26 cellular contexts compared by ENCODE assay signal in the genomic region with DNA sequence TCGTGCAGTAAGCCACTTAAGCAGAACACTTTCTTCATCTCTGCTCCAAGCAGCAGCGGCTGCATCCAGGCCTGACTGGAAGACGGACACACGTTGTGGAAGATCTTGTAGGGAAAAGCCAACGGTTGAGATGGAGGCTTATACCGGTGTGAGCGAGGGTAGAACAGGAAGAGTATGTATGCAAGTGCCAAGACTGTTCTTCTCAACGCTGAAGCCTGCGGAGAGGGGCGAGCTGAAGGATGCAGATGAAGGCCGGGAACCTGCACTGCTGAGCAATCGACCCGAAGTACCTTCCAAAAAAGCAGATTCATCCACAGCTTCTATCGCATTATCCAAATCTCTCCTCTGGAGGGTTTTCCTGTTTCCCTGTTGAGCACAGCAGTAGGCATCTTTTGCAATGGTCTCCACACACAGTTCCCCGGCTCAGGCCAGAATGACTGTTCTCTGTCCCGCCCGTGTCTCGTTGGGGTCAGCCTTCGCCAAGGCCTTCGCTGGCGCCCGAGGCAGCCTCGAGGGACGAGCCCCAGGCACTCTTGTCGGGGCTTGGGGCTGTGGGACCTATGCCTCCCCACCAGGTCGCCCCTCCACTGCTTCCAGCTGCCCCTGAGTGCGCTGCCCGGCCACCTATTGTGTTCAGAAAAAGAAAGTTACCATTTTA. TPM values are rescaled to one million over a fixed set of nuclear protein-coding genes. Genes with fewer than 3 reads are reported as not detected.
A peak's percentile ranks its signal among the peaks of the same experiment; 100 is the strongest.
DNase-seq lines count a peak whose midpoint lies in the region; ATAC-seq and TF ChIP-seq lines count a peak whose summit lies in the region.
"Had no signal": no experiment of that assay in that cellular context is flagged by ENCODE, and none has a peak within 500 bp of the region (broad histone marks: within the 10 kb centered on the region; RNA-seq: fewer than 3 reads in every experiment).

No MANE protein-coding gene starts in this region.

- H3K4me3 ChIP-seq in HUES64 (ENCODE audit: low read length) (peak overlapping the region; percentile 23), iPS-18a (ENCODE audit: low read length) (peak overlapping the region; percentile 35), neuronal stem cell (ENCODE audit: low read length in 2 of 2) (no peak overlapping the region), sigmoid colon (no peak overlapping the region)
- H3K4me3 ChIP-seq: ascending aorta, coronary artery, MG63, PC-9, tibial artery had no signal

- no peaks in the 10 kb centered on the region for H3K36me3 ChIP-seq in ES-I3 (ENCODE audit: insufficient read depth, low read length)
- H3K36me3 ChIP-seq in HUES64 (ENCODE audit: insufficient read depth, low read length), result no peaks in the 10 kb centered on the region
- H3K36me3 ChIP-seq in iPS-18a (ENCODE audit: control insufficient read depth, low read depth, low read length), result no peaks in the 10 kb centered on the region
- H3K36me3 ChIP-seq in neuronal stem cell (replicated peaks in 1 of 2; ENCODE audit: control insufficient read depth in 2 of 2, insufficient read depth in 2 of 2, low read length in 2 of 2), result no peaks in the 10 kb centered on the region
- no peaks in the 10 kb centered on the region for H3K36me3 ChIP-seq in sigmoid colon
- H3K36me3 ChIP-seq: ascending aorta, MG63, tibial artery had no signal

- no peak overlapping the region for H3K27ac ChIP-seq in HUES64 (ENCODE audit: low read depth, low read length)
- H3K27ac ChIP-seq in iPS-18a (ENCODE audit: low read length), result no peak overlapping the region
- H3K27ac ChIP-seq in neuronal stem cell (replicated peaks; ENCODE audit: low read length), result no peak overlapping the region
- no peak overlapping the region for H3K27ac ChIP-seq in sigmoid colon
- H3K27ac ChIP-seq: coronary artery, PC-9, tibial artery had no signal

- no peak overlapping the region for H4K8ac ChIP-seq in neuronal stem cell (ENCODE audit: low read depth, low read length)

- 34% methylated on average over 28 of the region's 28 CpGs for WGBS in HUES64
- no CpG with 5 or more reads among the region's 28 CpGs for WGBS in neuronal stem cell (ENCODE audit: extremely low coverage in 2 of 2, insufficient read length in 2 of 2, insufficient replicate concordance in 1 of 2), 2 donors
- 81% methylated on average over 28 of the region's 28 CpGs for WGBS in sigmoid colon, 2 donors

- H3K79me1 ChIP-seq in neuronal stem cell (ENCODE audit: low read depth, low read length), result no peaks in the 10 kb centered on the region

- no peak for TF ChIP-seq CTCF in sigmoid colon (IDR thresholded peaks at IDR 0.05)

- H3K4ac ChIP-seq in neuronal stem cell (ENCODE audit: low read length), result no peak overlapping the region

- peak overlapping the region; percentile 6; the same call in 1 of the 2 replicates for H3K9ac ChIP-seq in ES-I3 (ENCODE audit: low read depth, low read length)
- H3K9ac ChIP-seq in HUES64 (ENCODE audit: low read depth, low read length), result no peak overlapping the region
- H3K9ac ChIP-seq in iPS-18a (ENCODE audit: low read length), result no peak overlapping the region
- H3K9ac ChIP-seq in neuronal stem cell (ENCODE audit: low read depth, low read length, poor library complexity), result no peak overlapping the region

- H3K4me2 ChIP-seq in neuronal stem cell (ENCODE audit: insufficient read depth, low read length, poor library complexity, severe bottlenecking), result no peak overlapping the region
- H3K4me2 ChIP-seq: PC-9 had no signal

- no peak overlapping the region for H2BK120ac ChIP-seq in neuronal stem cell (ENCODE audit: low read depth, low read length)

- H2BK12ac ChIP-seq in neuronal stem cell (ENCODE audit: low read length), result no peak overlapping the region

- no peak overlapping the region for H4K91ac ChIP-seq in neuronal stem cell (ENCODE audit: low read depth, low read length, poor library complexity)

- DNase-seq in neuronal stem cell (ENCODE audit: low spot score) (no peak), sigmoid colon (no peak), left colon (no peak), NCI-H446 treated with DMSO at 0.1 percent for 48 hours (lab: John Stamatoyannopoulos, UW) (no peak)
- DNase-seq: activated CD4-positive, alpha-beta T cell treated with anti-CD3 and anti-CD28 coated beads, Interleukin-2, amount 50 U/mL, for 48 hours; activated T-cell treated with anti-CD3 and anti-CD28 coated beads, Interleukin-2, amount 50 U/mL, for 72 hours; DMS53; effector memory CD8-positive, alpha-beta T cell; GDM1; glutamatergic neuron; KBM-7; mesendoderm; MG63; NCI-H1105 treated with DMSO at 0.1 percent for 48 hours; NCI-H2029; NCI-H526 treated with DMSO at 0.1 percent for 48 hours; PC-9; stimulated activated CD4-positive, alpha-beta T cell treated with anti-CD3 and anti-CD28 coated beads, Interleukin-4, amount 100 ng/mL, for 24 hours; tibial artery had no signal

- intact Hi-C loops in sigmoid colon (cut with DNase I) (no loop called here), left colon (cut with DNase I, micrococcal nuclease) (no loop called here)

- no peak overlapping the region for H2BK15ac ChIP-seq in neuronal stem cell (ENCODE audit: low read length)

- H3K4me1 ChIP-seq in ES-I3 (ENCODE audit: insufficient read depth, low read length), result peaks cover 21% of the 10 kb centered on the region
- peaks cover 28% of the 10 kb centered on the region for H3K4me1 ChIP-seq in HUES64 (ENCODE audit: insufficient read depth, low read length)
- peaks cover 40% of the 10 kb centered on the region for H3K4me1 ChIP-seq in iPS-18a (ENCODE audit: control insufficient read depth, low read depth, low read length)
- peaks cover 2 to 18% of the 10 kb centered on the region in 2 donors for H3K4me1 ChIP-seq in neuronal stem cell (ENCODE audit: control insufficient read depth in 2 of 2, insufficient read depth in 1 of 2, low read depth in 1 of 2, low read length in 2 of 2)
- no peaks in the 10 kb centered on the region for H3K4me1 ChIP-seq in sigmoid colon

- peaks cover 4% of the 10 kb centered on the region; the same call in 1 of the 2 replicates for H3K27me3 ChIP-seq in HUES64 (ENCODE audit: insufficient read depth, low read length)
- H3K27me3 ChIP-seq in iPS-18a (ENCODE audit: control insufficient read depth, insufficient read depth, low read length), result peaks cover 9% of the 10 kb centered on the region
- H3K27me3 ChIP-seq in neuronal stem cell (ENCODE audit: control insufficient read depth in 3 of 3, insufficient read depth in 3 of 3, low read depth in 1 of 3, low read length in 3 of 3), result peaks cover 0 to 19% (median 0%) of the 10 kb centered on the region in 3 experiments
- peaks cover 0 to 6% (median 0%) of the 10 kb centered on the region in 3 donors for H3K27me3 ChIP-seq in sigmoid colon
- H3K27me3 ChIP-seq: ascending aorta, MG63, tibial artery had no signal

- H2AFZ ChIP-seq in neuronal stem cell (ENCODE audit: low read length), result peak overlapping the region; percentile 69
- H2AFZ ChIP-seq: PC-9 had no signal

- TF ChIP-seq EP300 in sigmoid colon (IDR thresholded peaks at IDR 0.05), result no peak

- H3K9me3 ChIP-seq in ES-I3 (ENCODE audit: control insufficient read depth, insufficient read depth, low read length) (no peaks in the 10 kb centered on the region), HUES64 (ENCODE audit: insufficient read depth, low read depth, low read length) (no peaks in the 10 kb centered on the region), iPS-18a (ENCODE audit: control insufficient read depth, low read depth, low read length) (no peaks in the 10 kb centered on the region), neuronal stem cell (replicated peaks in 1 of 2; ENCODE audit: control insufficient read depth in 2 of 2, insufficient read depth in 1 of 2, low read depth in 1 of 2, low read length in 2 of 2) (no peaks in the 10 kb centered on the region), sigmoid colon (no peaks in the 10 kb centered on the region)
- H3K9me3 ChIP-seq: ascending aorta, MG63, tibial artery had no signal

- no peak overlapping the region for H3K14ac ChIP-seq in neuronal stem cell (ENCODE audit: low read length)

- no peak overlapping the region for H2BK5ac ChIP-seq in neuronal stem cell (ENCODE audit: low read length)

- H3K23ac ChIP-seq in neuronal stem cell (ENCODE audit: low read depth, low read length, poor library complexity), result no peak overlapping the region

- peak overlapping the region; percentile 38 for H3K18ac ChIP-seq in neuronal stem cell (ENCODE audit: low read length)

- TF ChIP-seq POLR2A in sigmoid colon (IDR thresholded peaks at IDR 0.05), result no peak

- no peak for ATAC-seq in left colon
- ATAC-seq: activated CD4-positive, CD25-positive, alpha-beta regulatory T cell treated with anti-CD3 and anti-CD28 coated beads, Interleukin-2, amount 50 U/mL, for 24 hours; activated T-cell treated with anti-CD3 and anti-CD28 coated beads, Interleukin-2, amount 50 U/mL, for 72 hours; effector memory CD8-positive, alpha-beta T cell; SK-N-SH treated with all-trans-retinoic acid at 6 μM for 48 hours had no signal

- no peak overlapping the region for H2AK5ac ChIP-seq in neuronal stem cell (ENCODE audit: low read depth, low read length)

RNA-seq across cellular contexts. Expression of gene DYNC1LI1, which starts 22.2 kb away (rescaled TPM):
- polyA plus RNA-seq in HUES64 (2013, experiment 1 of 2), result 52.2 TPM
- polyA plus RNA-seq in HUES64 (2013, experiment 2 of 2), result 53.6 TPM
- polyA plus RNA-seq in neuronal stem cell (2013, experiment 1 of 2), result 44.3 TPM
- 44.7 TPM for polyA plus RNA-seq in neuronal stem cell (2013, experiment 2 of 2)
- 10 to 100 TPM; 17.2 to 36.0 (median 29.5) TPM for total RNA-seq in sigmoid colon
- polyA plus RNA-seq in sigmoid colon, result 10 to 100 TPM; 15.9 to 18.5 (median 16.2) TPM
- total RNA-seq in left colon, result 10 to 100 TPM; 18.5 to 19.5 TPM

Comparison
In these comparisons a context has a peak if more than half of its experiments do, and no peak if none do; other contexts are left out.
1. H3K4me3 ChIP-seq: peak in HUES64 (single experiment) and iPS-18a (single experiment); none in neuronal stem cell (0 of 2) and sigmoid colon (0 of 4).